Comparison of ENCODE assay signal across 23 cellular contexts in genomic region chr15:81914333-81914732, GRCh38.
"Had no signal": no experiment of that assay in that cellular context is flagged by ENCODE, and none has a peak within 500 bp of the region (broad histone marks: within the 10 kb centered on the region; RNA-seq: fewer than 3 reads in every experiment).

No MANE protein-coding gene starts in this region.

- H3K27me3 Mint-ChIP-seq: activated CD4-positive, alpha-beta T cell treated with anti-CD3 and anti-CD28 coated beads, Interleukin-2, amount 10 ng/mL, durations not matched to agents 24 days and 14 days; activated CD8-positive, alpha-beta T cell treated with anti-CD3 and anti-CD28 coated beads for 36 hours; activated naive CD8-positive, alpha-beta T cell treated with anti-CD3 and anti-CD28 coated beads for 36 hours had no signal

- H3K36me3 Mint-ChIP-seq: natural killer cell; stimulated activated effector memory CD8-positive, alpha-beta T cell treated with anti-CD3 and anti-CD28 coated beads, Interleukin-12 subunit alpha, Interleukin-12 subunit beta, amount 100 ng/mL, for 72 hours had no signal

- H3K9me3 Mint-ChIP-seq: natural killer cell; stimulated activated effector memory CD8-positive, alpha-beta T cell treated with anti-CD3 and anti-CD28 coated beads, Interleukin-12 subunit alpha, Interleukin-12 subunit beta, amount 100 ng/mL, for 72 hours had no signal

- H3K36me3 ChIP-seq: thoracic aorta had no signal

- H3K4me3 ChIP-seq: dorsolateral prefrontal cortex, thoracic aorta had no signal

- H3K4me1 ChIP-seq: foreskin keratinocyte had no signal

- DNase-seq: activated B cell treated with CpG ODN at 0.5 μM for 24 hours; activated CD4-positive, alpha-beta T cell treated with anti-CD3 and anti-CD28 coated beads, Interleukin-2, amount 10 ng/mL, durations not matched to agents 24 days and 14 days; activated CD8-positive, alpha-beta T cell treated with anti-CD3 and anti-CD28 coated beads for 36 hours; activated naive CD4-positive, alpha-beta T cell; activated naive CD8-positive, alpha-beta T cell treated with anti-CD3 and anti-CD28 coated beads for 36 hours; activated T-cell treated with anti-CD3 and anti-CD28 coated beads, Interleukin-2, amount 50 U/mL, for 1 hour; amniotic stem cell; central memory CD4-positive, alpha-beta T cell; dorsolateral prefrontal cortex; foreskin keratinocyte; kidney; mesenchymal stem cell; natural killer cell; nucleus accumbens; posterior cingulate gyrus; small intestine; stimulated activated CD4-positive, alpha-beta T cell treated with anti-CD3 and anti-CD28 coated beads, Interleukin-4, amount 100 ng/mL, for 24 hours; T-helper 1 cell; T-helper 9 cell had no signal

- H3K27ac ChIP-seq: dorsolateral prefrontal cortex, epithelial cell of prostate, foreskin keratinocyte, thoracic aorta had no signal

- H3K4me3 Mint-ChIP-seq: activated B cell treated with CpG ODN at 0.5 μM for 24 hours; activated CD4-positive, alpha-beta T cell treated with anti-CD3 and anti-CD28 coated beads, Interleukin-2, amount 10 ng/mL, durations not matched to agents 24 days and 14 days; activated CD8-positive, alpha-beta T cell treated with anti-CD3 and anti-CD28 coated beads for 36 hours; activated naive CD8-positive, alpha-beta T cell treated with anti-CD3 and anti-CD28 coated beads for 36 hours; activated T-helper 17 cell treated with anti-CD3 and anti-CD28 coated beads, Interleukin-2, amount 50 U/mL, for 72 hours; natural killer cell; stimulated activated effector memory CD8-positive, alpha-beta T cell treated with anti-CD3 and anti-CD28 coated beads, Interleukin-12 subunit alpha, Interleukin-12 subunit beta, amount 100 ng/mL, for 72 hours had no signal

- H3K27me3 ChIP-seq: dorsolateral prefrontal cortex, foreskin keratinocyte had no signal

- H3K4me1 Mint-ChIP-seq: activated B cell treated with CpG ODN at 0.5 μM for 24 hours; activated CD4-positive, alpha-beta T cell treated with anti-CD3 and anti-CD28 coated beads, Interleukin-2, amount 10 ng/mL, durations not matched to agents 24 days and 14 days; activated naive CD8-positive, alpha-beta T cell treated with anti-CD3 and anti-CD28 coated beads for 36 hours; activated T-helper 17 cell treated with anti-CD3 and anti-CD28 coated beads, Interleukin-2, amount 50 U/mL, for 72 hours; natural killer cell; stimulated activated effector memory CD8-positive, alpha-beta T cell treated with anti-CD3 and anti-CD28 coated beads, Interleukin-12 subunit alpha, Interleukin-12 subunit beta, amount 100 ng/mL, for 72 hours had no signal

- ATAC-seq: activated CD8-positive, alpha-beta T cell treated with anti-CD3 and anti-CD28 coated beads for 36 hours; activated T-helper 17 cell treated with anti-CD3 and anti-CD28 coated beads, Interleukin-2, amount 50 U/mL, for 72 hours; foreskin keratinocyte; natural killer cell had no signal

- H3K27ac Mint-ChIP-seq: activated B cell treated with CpG ODN at 0.5 μM for 24 hours; activated CD4-positive, alpha-beta T cell treated with anti-CD3 and anti-CD28 coated beads, Interleukin-2, amount 10 ng/mL, durations not matched to agents 24 days and 14 days; activated CD8-positive, alpha-beta T cell treated with anti-CD3 and anti-CD28 coated beads for 36 hours; activated naive CD8-positive, alpha-beta T cell treated with anti-CD3 and anti-CD28 coated beads for 36 hours; activated T-helper 17 cell treated with anti-CD3 and anti-CD28 coated beads, Interleukin-2, amount 50 U/mL, for 72 hours; natural killer cell; stimulated activated effector memory CD8-positive, alpha-beta T cell treated with anti-CD3 and anti-CD28 coated beads, Interleukin-12 subunit alpha, Interleukin-12 subunit beta, amount 100 ng/mL, for 72 hours had no signal
